16 cellular contexts compared by ENCODE assay signal in genomic region chr2:222747526-222748160, GRCh38.
A peak's percentile ranks its signal among the peaks of the same experiment; 100 is the strongest.
DNase-seq lines count a peak whose midpoint lies in the region; ATAC-seq, FAIRE-seq and TF ChIP-seq lines count a peak whose summit lies in the region.
"Had no signal": no experiment of that assay in that cellular context is flagged by ENCODE, and none has a peak within 500 bp of the region (broad histone marks: within the 10 kb centered on the region; RNA-seq: fewer than 3 reads in every experiment).

No MANE protein-coding gene starts in this region.

- peaks cover 48% of the 10 kb centered on the region for H3K4me1 Mint-ChIP-seq in endothelial cell (ENCODE audit: unreplicated experiment)

- no peak for FAIRE-seq in GM12891 (lab: Jason Lieb, UNC)
- FAIRE-seq: endothelial cell of umbilical vein had no signal

- intact Hi-C loops in stomach (cut with DNase I; ENCODE audit: low total_unique reads), result no loop called here

- H3K27me3 Mint-ChIP-seq in endothelial cell (ENCODE audit: unreplicated experiment), result peaks cover 1% of the 10 kb centered on the region

- H3K4me3 Mint-ChIP-seq in endothelial cell (ENCODE audit: unreplicated experiment), result no peak overlapping the region

- no peak for DNase-seq in endothelial cell (ENCODE audit: low spot score)
- DNase-seq in DMS53 treated with DMSO at 0.1 percent for 48 hours (lab: John Stamatoyannopoulos, UW; ENCODE audit: unreplicated experiment), result no peak
- no peak for DNase-seq in GM12891 (ENCODE audit: insufficient read length, low spot score)
- DNase-seq in stomach, result no peak
- DNase-seq: brain microvascular endothelial cell, C1 segment of cervical spinal cord, hypothalamus, NCI-H2029 treated with DMSO at 0.1 percent for 48 hours, T-helper 9 cell, tibial artery had no signal

- peak; percentile 75 for ATAC-seq in GM18517 (IDR thresholded peaks at IDR 0.05; ENCODE audit: unreplicated experiment)
- ATAC-seq in GM21515 (IDR thresholded peaks at IDR 0.05; ENCODE audit: unreplicated experiment), result peak; percentile 66
- peak; percentile 77 for ATAC-seq in HG03103 (IDR thresholded peaks at IDR 0.05; ENCODE audit: low read depth, unreplicated experiment)
- no peak for ATAC-seq in SK-N-SH treated with all-trans-retinoic acid at 6 μM for 48 hours
- ATAC-seq: HCT116 had no signal

- WGBS in stomach, 5 donors, result 72 to 84% (median 83%) methylated on average over 5 of the region's 5 CpGs

- H3K27me3 ChIP-seq in stomach, result no peaks in the 10 kb centered on the region
- H3K27me3 ChIP-seq: brain microvascular endothelial cell, tibial artery had no signal

- no peak for TF ChIP-seq POLR2A in GM12891 (IDR thresholded peaks at IDR 0.05; ENCODE audit: low read depth, low read length)
- no peak for TF ChIP-seq POLR2A in stomach (IDR thresholded peaks at IDR 0.05)

- TF ChIP-seq EP300 in stomach (IDR thresholded peaks at IDR 0.05), result no peak

- peaks cover 0 to 29% (median 14%) of the 10 kb centered on the region in 4 donors for H3K4me1 ChIP-seq in stomach

- no peaks in the 10 kb centered on the region for H3K9me3 ChIP-seq in stomach
- H3K9me3 ChIP-seq: tibial artery had no signal

- TF ChIP-seq CTCF in endothelial cell (IDR thresholded peaks at IDR 0.05; ENCODE audit: unreplicated experiment) (no peak), stomach (IDR thresholded peaks at IDR 0.05) (no peak)

- no peak overlapping the region for H3K4me3 ChIP-seq in stomach
- H3K4me3 ChIP-seq: tibial artery had no signal

- no peak overlapping the region for H3K27ac ChIP-seq in stomach
- H3K27ac ChIP-seq: brain microvascular endothelial cell, tibial artery had no signal

- H3K36me3 ChIP-seq in stomach, result no peaks in the 10 kb centered on the region
- H3K36me3 ChIP-seq: brain microvascular endothelial cell, tibial artery had no signal

- no peaks in the 10 kb centered on the region for H3K9me3 Mint-ChIP-seq in endothelial cell (ENCODE audit: unreplicated experiment)

- H3K27ac Mint-ChIP-seq in endothelial cell (ENCODE audit: unreplicated experiment), result peak overlapping the region; percentile 18

- H3K36me3 Mint-ChIP-seq in endothelial cell (ENCODE audit: low read depth, unreplicated experiment), result peaks cover 6% of the 10 kb centered on the region

TF ChIP-seq in SK-N-SH treated with all-trans-retinoic acid at 6 μM for 48 hours, 23 proteins besides CTCF, POLR2A, EP300 and RAD21:
- TF ChIP-seq ZNF8 (CRISPR knock-in tag; IDR thresholded peaks at IDR 0.05) (no peak), SNAI2 (CRISPR knock-in tag; IDR thresholded peaks at IDR 0.05) (no peak), OSR1 (CRISPR knock-in tag; IDR thresholded peaks at IDR 0.05) (no peak), ARNTL (CRISPR knock-in tag; IDR thresholded peaks at IDR 0.05; ENCODE audit: borderline replicate concordance, low read depth) (no peak), ZNF565 (CRISPR knock-in tag; conservative IDR thresholded peaks at IDR 0.05; ENCODE audit: low read depth) (no peak), CSRNP3 (CRISPR knock-in tag; IDR thresholded peaks at IDR 0.05) (no peak)
- TF ChIP-seq, protein P1, sequence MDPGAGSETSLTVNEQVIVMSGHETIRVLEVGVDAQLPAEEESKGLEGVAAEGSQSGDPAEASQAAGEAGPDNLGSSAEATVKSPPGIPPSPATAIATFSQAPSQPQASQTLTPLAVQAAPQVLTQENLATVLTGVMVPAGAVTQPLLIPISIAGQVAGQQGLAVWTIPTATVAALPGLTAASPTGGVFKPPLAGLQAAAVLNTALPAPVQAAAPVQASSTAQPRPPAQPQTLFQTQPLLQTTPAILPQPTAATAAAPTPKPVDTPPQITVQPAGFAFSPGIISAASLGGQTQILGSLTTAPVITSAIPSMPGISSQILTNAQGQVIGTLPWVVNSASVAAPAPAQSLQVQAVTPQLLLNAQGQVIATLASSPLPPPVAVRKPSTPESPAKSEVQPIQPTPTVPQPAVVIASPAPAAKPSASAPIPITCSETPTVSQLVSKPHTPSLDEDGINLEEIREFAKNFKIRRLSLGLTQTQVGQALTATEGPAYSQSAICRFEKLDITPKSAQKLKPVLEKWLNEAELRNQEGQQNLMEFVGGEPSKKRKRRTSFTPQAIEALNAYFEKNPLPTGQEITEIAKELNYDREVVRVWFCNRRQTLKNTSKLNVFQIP (CRISPR knock-in tag; IDR thresholded peaks at IDR 0.05; ENCODE audit: borderline replicate concordance, low read depth), result no peak

TF ChIP-seq in GM12891, 5 proteins besides CTCF, POLR2A, EP300 and RAD21:
- TF ChIP-seq TAF1 (IDR thresholded peaks at IDR 0.05; ENCODE audit: low read depth, low read length) (no peak), POU2F2 (IDR thresholded peaks at IDR 0.05; ENCODE audit: low read depth, low read length) (no peak), SPI1 (IDR thresholded peaks at IDR 0.05; ENCODE audit: low read depth, low read length) (no peak), POLR2AphosphoS5 (IDR thresholded peaks at IDR 0.05; ENCODE audit: low read depth, low read length) (no peak), PAX5 (IDR thresholded peaks at IDR 0.05; ENCODE audit: insufficient read depth, low read length, severe bottlenecking) (no peak)
